ENCODE assay signal across 8 cellular contexts in the genomic region with DNA sequence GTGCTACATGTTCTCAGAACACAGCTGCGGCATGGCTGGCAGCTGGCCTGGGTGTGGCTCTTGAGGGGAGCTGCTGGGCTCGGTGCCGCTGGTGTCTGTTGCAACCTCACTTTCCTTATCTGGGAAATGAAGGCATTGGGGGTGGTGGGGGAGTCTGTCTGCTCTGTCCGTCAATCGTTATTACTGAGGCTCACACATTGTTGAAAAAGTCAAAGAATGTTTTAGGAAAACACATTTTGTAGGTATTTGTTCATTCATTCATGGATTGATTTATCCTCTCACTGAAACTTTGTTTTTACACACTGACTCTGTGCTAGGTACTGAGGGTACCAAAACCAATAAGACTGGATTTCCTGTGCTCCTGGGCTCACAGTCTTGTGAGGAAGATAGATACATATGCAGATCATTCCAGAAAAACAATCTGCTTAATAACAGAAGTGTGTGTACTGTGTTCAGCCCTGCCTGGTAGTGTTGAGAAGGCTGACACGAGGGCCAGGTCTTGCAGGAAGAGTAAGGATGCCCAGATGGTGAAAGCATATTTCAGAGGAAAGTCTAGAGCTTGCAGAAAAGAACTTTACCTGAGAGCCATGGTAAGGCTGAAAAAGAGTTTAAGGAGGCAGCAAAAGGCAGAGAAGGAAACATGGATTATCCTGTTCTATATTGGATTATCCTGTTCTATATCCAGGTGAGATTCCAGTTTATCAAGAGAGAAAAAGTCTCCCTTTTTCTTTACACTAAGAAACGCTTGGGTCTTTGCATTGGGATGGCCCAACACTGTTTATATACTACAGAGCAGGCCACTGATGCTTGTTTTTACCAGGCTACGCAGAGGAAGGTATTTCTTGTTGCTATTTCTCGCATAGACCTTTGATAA.
DNase-seq lines count a peak whose midpoint lies in the region; ATAC-seq, FAIRE-seq and TF ChIP-seq lines count a peak whose summit lies in the region.

No MANE protein-coding gene starts in this region.

- H3K27me3 ChIP-seq in colonic mucosa (no peaks in the 10 kb centered on the region), pancreas (no peaks in the 10 kb centered on the region)

- H3K9ac ChIP-seq in colonic mucosa (ENCODE audit: low read depth in 2 of 2, low read length in 2 of 2): peak overlapping the region in 1 of 2 donors; percentile 52

- peak; percentile 39 for ATAC-seq in GM18909 (IDR thresholded peaks at IDR 0.05; ENCODE audit: poor library complexity, unreplicated experiment)
- ATAC-seq in pancreas: peak; percentile 80 to 87 (median 83)
- ATAC-seq in GM21390 (IDR thresholded peaks at IDR 0.05; ENCODE audit: unreplicated experiment): no peak
- no peak for ATAC-seq in GM19351 (IDR thresholded peaks at IDR 0.05; ENCODE audit: unreplicated experiment)

- no peaks in the 10 kb centered on the region for H3K9me3 Mint-ChIP-seq in T-helper 2 cell treated with Interferon-gamma antibody and Interleukin-4, amounts not matched to agents 5 μg/mL and 100 μg/mL, for 36 hours

- no peak overlapping the region for H3K27ac ChIP-seq in colonic mucosa
- peak overlapping the region; percentile 76 to 97 (median 78) for H3K27ac ChIP-seq in pancreas

- H3K36me3 Mint-ChIP-seq in T-helper 2 cell treated with Interferon-gamma antibody and Interleukin-4, amounts not matched to agents 5 μg/mL and 100 μg/mL, for 36 hours (ENCODE audit: low read depth): no peaks in the 10 kb centered on the region

- H3K27me3 Mint-ChIP-seq in T-helper 2 cell treated with Interferon-gamma antibody and Interleukin-4, amounts not matched to agents 5 μg/mL and 100 μg/mL, for 36 hours (ENCODE audit: low read depth): peaks cover 27% of the 10 kb centered on the region

- no peak for DNase-seq in T-helper 2 cell treated with Interferon-gamma antibody and Interleukin-4, amounts not matched to agents 5 μg/mL and 100 μg/mL, for 36 hours (ENCODE audit: low spot score)
- DNase-seq in colonic mucosa (peak; percentile 68), pancreas (peak; percentile 81 to 93 (median 84)), GM19239 (ENCODE audit: insufficient read length, low spot score) (no peak)
- no peak for DNase-seq in NK-92 treated with Interleukin-12 subunit alpha and Interleukin-12 subunit beta, amount 100 ng/mL, for 24 hours (lab: John Stamatoyannopoulos, UW)

- H3K27ac Mint-ChIP-seq in T-helper 2 cell treated with Interferon-gamma antibody and Interleukin-4, amounts not matched to agents 5 μg/mL and 100 μg/mL, for 36 hours: no peak overlapping the region

- intact Hi-C loops in colonic mucosa (cut with DNase I) (loop anchor here (2.0 to 5.0 kb wide), 2 partner anchors 116 to 553 kb away; no protein-coding TSS in a partner anchor), pancreas (cut with DNase I) (loop anchor here in 2 of 3 donors (5.0 to 10.0 kb wide), 3 partner anchors 113 to 554 kb away; no protein-coding TSS in a partner anchor)

- FAIRE-seq in pancreas (lab: Jason Lieb, UNC) (no peak), GM19239 (lab: Jason Lieb, UNC) (no peak)

- peak overlapping the region; percentile 68 for H3K4me3 Mint-ChIP-seq in T-helper 2 cell treated with Interferon-gamma antibody and Interleukin-4, amounts not matched to agents 5 μg/mL and 100 μg/mL, for 36 hours

- H3K36me3 ChIP-seq in colonic mucosa (no peaks in the 10 kb centered on the region), pancreas (no peaks in the 10 kb centered on the region)

- TF ChIP-seq CTCF in colonic mucosa (IDR thresholded peaks at IDR 0.05) (no peak), pancreas (IDR thresholded peaks at IDR 0.05) (no peak)

- H3K9me3 ChIP-seq in colonic mucosa: no peaks in the 10 kb centered on the region
- H3K9me3 ChIP-seq in pancreas: no peaks in the 10 kb centered on the region

- 31 to 32% methylated on average over 9 of the region's 9 CpGs for WGBS in pancreas, 2 donors

- H3K4me3 ChIP-seq in colonic mucosa: no peak overlapping the region
- H3K4me3 ChIP-seq in pancreas: no peak overlapping the region

- peaks cover 34% of the 10 kb centered on the region for H3K4me1 Mint-ChIP-seq in T-helper 2 cell treated with Interferon-gamma antibody and Interleukin-4, amounts not matched to agents 5 μg/mL and 100 μg/mL, for 36 hours (ENCODE audit: low read depth)

- H3K4me1 ChIP-seq in colonic mucosa (no peaks in the 10 kb centered on the region), pancreas (peaks cover 10 to 20% (median 17%) of the 10 kb centered on the region in 3 donors)

Comparison
In these comparisons a context has a peak if more than half of its experiments do, and no peak if none do; other contexts are left out.
1. ATAC-seq: peak in GM18909 (single experiment) and pancreas (4 of 4); none in GM21390 (single experiment) and GM19351 (single experiment).
2. DNase-seq: peak in colonic mucosa (single experiment) and pancreas (6 of 6); none in T-helper 2 cell treated with Interferon-gamma antibody and Interleukin-4, amounts not matched to agents 5 μg/mL and 100 μg/mL, for 36 hours (single experiment), GM19239 (single experiment) and NK-92 treated with Interleukin-12 subunit alpha and Interleukin-12 subunit beta, amount 100 ng/mL, for 24 hours (single experiment).